ENCODE assay signal across 9 cellular contexts in the genomic region with DNA sequence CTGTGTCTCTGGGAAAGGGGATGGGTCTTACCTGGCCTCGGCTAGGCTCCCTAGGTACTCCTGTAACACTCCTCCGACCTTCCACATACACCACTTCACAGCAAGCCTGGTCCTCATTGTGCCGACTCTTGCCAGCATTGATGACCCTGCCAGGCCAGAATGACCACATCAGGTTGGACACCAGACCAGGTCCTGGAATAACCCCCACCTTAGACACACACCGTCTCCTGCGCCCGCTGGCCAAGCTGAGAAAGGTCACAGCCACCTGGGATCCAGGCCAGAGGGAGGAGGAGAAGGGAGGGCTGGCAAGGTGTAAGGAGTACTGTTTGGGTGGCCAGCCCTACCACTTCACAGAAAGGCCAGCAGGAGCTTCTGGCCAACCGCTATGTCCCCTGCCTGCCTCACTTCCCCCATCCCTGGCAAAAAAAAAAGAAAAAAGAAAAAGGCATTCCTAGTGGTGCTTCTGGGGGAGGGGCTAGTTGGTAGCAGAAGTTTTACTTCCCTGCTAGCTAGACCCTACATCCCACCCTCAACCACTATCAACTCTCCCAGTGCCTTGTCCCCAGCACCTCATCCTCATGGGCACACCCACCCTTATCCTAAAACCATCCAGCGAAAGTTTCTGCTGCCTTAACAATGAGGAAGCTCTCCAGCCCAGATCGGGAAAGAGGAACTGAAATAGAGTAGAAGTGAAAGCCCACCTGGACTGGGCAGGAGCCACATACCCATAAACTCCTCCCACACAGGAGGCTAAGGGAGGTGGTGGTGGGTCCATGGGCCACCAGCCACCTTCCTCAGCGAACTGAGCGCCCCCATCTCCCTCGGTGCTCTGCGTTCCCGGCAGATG. TPM values are rescaled to one million over a fixed set of nuclear protein-coding genes. Genes with fewer than 3 reads are reported as not detected.
DNase-seq lines count a peak whose midpoint lies in the region; ATAC-seq and TF ChIP-seq lines count a peak whose summit lies in the region.
"Had no signal": no experiment of that assay in that cellular context is flagged by ENCODE, and none has a peak within 500 bp of the region (broad histone marks: within the 10 kb centered on the region; RNA-seq: fewer than 3 reads in every experiment).

No MANE protein-coding gene starts in this region.

- peak overlapping the region; percentile 86 to 90 (median 87) for H3K4me3 Mint-ChIP-seq in brain

- peak overlapping the region; percentile 77 for H3K4me2 ChIP-seq in Karpas-422 (ENCODE audit: low read depth, low read length, poor library complexity, severe bottlenecking)

- H2AFZ ChIP-seq in Karpas-422 (ENCODE audit: low read length), result no peak overlapping the region

- H3K9ac ChIP-seq in Karpas-422 (ENCODE audit: low read length) (no peak overlapping the region), muscle layer of colon (ENCODE audit: low read length) (no peak overlapping the region)

- H3K4me1 ChIP-seq in Karpas-422 (ENCODE audit: low read length), result peaks cover 24% of the 10 kb centered on the region
- peaks cover 8% of the 10 kb centered on the region for H3K4me1 ChIP-seq in muscle layer of colon (ENCODE audit: insufficient read depth, low read length)

- no peaks in the 10 kb centered on the region for H3K36me3 Mint-ChIP-seq in brain

- peak overlapping the region; percentile 68 for H3K4me3 ChIP-seq in Karpas-422 (ENCODE audit: low read length)
- peak overlapping the region; percentile 79 to 83 for H3K4me3 ChIP-seq in muscle layer of colon (ENCODE audit: low read depth in 1 of 2, low read length in 2 of 2)

- no peaks in the 10 kb centered on the region for H3K9me3 Mint-ChIP-seq in brain

- TF ChIP-seq CTCF in brain (conservative IDR thresholded peaks at IDR 0.05), result no peak
- TF ChIP-seq CTCF in GM10266 (IDR thresholded peaks at IDR 0.05; ENCODE audit: control insufficient read depth, insufficient read depth, low read depth, missing control alignments), result no peak

- H3K27ac ChIP-seq in Karpas-422 (ENCODE audit: low read length), result no peak overlapping the region
- H3K27ac ChIP-seq in muscle layer of colon (ENCODE audit: low read depth, low read length), result no peak overlapping the region
- H3K27ac ChIP-seq: 22Rv1 had no signal

- CTCF ChIA-PET in HEK293T (lab: Yijun Ruan, JAX), result interaction anchor here (0.6 to 0.7 kb wide), 2 partner anchors 40 to 488 kb away, joined by 3 read pairs; no protein-coding TSS in a partner anchor

- DNase-seq in DMS 273 (lab: John Stamatoyannopoulos, UW; ENCODE audit: unreplicated experiment) (peak; percentile 43), DMS 273 treated with DMSO at 0.1 percent for 48 hours (lab: John Stamatoyannopoulos, UW) (no peak), Karpas-422 (peak; percentile 66), GM10266 (ENCODE audit: extremely low spot score) (no peak), HEK293T (ENCODE audit: extremely low spot score) (no peak)

- POLR2A ChIA-PET in HEK293T (lab: Yijun Ruan, JAX), result no interaction called here

- ATAC-seq in HG02571 (IDR thresholded peaks at IDR 0.05; ENCODE audit: unreplicated experiment), result no peak

- H3K79me2 ChIP-seq in Karpas-422 (ENCODE audit: low read length), result no peaks in the 10 kb centered on the region

- H4K20me1 ChIP-seq in Karpas-422 (ENCODE audit: insufficient read depth, low read depth, low read length), result peaks cover 3% of the 10 kb centered on the region

- peak overlapping the region in 1 of 5 experiments; percentile 29 for H3K27ac Mint-ChIP-seq in brain

- H3K9me2 ChIP-seq in Karpas-422 (replicated peaks; ENCODE audit: insufficient read depth, low read length), result no peaks in the 10 kb centered on the region

- H3K27me3 ChIP-seq in Karpas-422 (ENCODE audit: low read length), result no peaks in the 10 kb centered on the region
- H3K27me3 ChIP-seq in muscle layer of colon (ENCODE audit: control insufficient read depth in 1 of 2, insufficient read depth in 2 of 2, low read length in 2 of 2), result no peaks in the 10 kb centered on the region

- H3K4me1 Mint-ChIP-seq in brain, result peaks cover 21% of the 10 kb centered on the region

- H3K9me3 ChIP-seq in Karpas-422 (ENCODE audit: low read length) (no peaks in the 10 kb centered on the region), muscle layer of colon (ENCODE audit: low read length) (no peaks in the 10 kb centered on the region)

- peaks cover 72% of the 10 kb centered on the region for H3K27me3 Mint-ChIP-seq in brain

- H3K36me3 ChIP-seq in Karpas-422 (ENCODE audit: insufficient read depth, low read length), result no peaks in the 10 kb centered on the region
- no peaks in the 10 kb centered on the region for H3K36me3 ChIP-seq in muscle layer of colon (ENCODE audit: insufficient read depth, low read length)

TF ChIP-seq in HEK293T, 16 proteins besides CTCF, POLR2A, EP300 and RAD21:
- no peak for TF ChIP-seq CTBP1 (IDR thresholded peaks at IDR 0.05; ENCODE audit: borderline replicate concordance)
- TF ChIP-seq L3MBTL2 (conservative IDR thresholded peaks at IDR 0.05), result no peak
- no peak for TF ChIP-seq FOXK2 (IDR thresholded peaks at IDR 0.05)
- no peak for TF ChIP-seq FOXM1 (IDR thresholded peaks at IDR 0.05; ENCODE audit: borderline replicate concordance)
- no peak for TF ChIP-seq BHLHE40 (IDR thresholded peaks at IDR 0.05; ENCODE audit: borderline replicate concordance)
- no peak for TF ChIP-seq TARDBP (IDR thresholded peaks at IDR 0.05)
- no peak for TF ChIP-seq LEF1 (IDR thresholded peaks at IDR 0.05; ENCODE audit: borderline replicate concordance)
- no peak for TF ChIP-seq ZNF384 (IDR thresholded peaks at IDR 0.05)
- TF ChIP-seq NFRKB (IDR thresholded peaks at IDR 0.05), result no peak
- no peak for TF ChIP-seq FOXA1 (IDR thresholded peaks at IDR 0.05)
- no peak for TF ChIP-seq ELF4 (IDR thresholded peaks at IDR 0.05)
- TF ChIP-seq ARNT (IDR thresholded peaks at IDR 0.05), result no peak
- TF ChIP-seq PKNOX1 (IDR thresholded peaks at IDR 0.05), result no peak
- no peak for TF ChIP-seq SP1 (IDR thresholded peaks at IDR 0.05)
- TF ChIP-seq SUZ12 (IDR thresholded peaks at IDR 0.05), result no peak
- no peak for TF ChIP-seq HDGF (IDR thresholded peaks at IDR 0.05; ENCODE audit: borderline replicate concordance)

RNA-seq across cellular contexts. Expression of gene PPM1J, which starts 1.4 kb away (rescaled TPM):
- total RNA-seq in Karpas-422 (2014; rRNA removed; shearing (Covaris generic); ENCODE audit: low replicate concordance), result not detected in 2 replicates
- polyA plus RNA-seq in brain (ENCODE audit: insufficient read depth, low read depth, low replicate concordance), result 1.6 TPM

RNA-seq across cellular contexts. Expression of gene RHOC, which starts 6.8 kb away (rescaled TPM):
- 16.5 and 38.6 TPM in 2 replicates for total RNA-seq in Karpas-422 (2014; rRNA removed; shearing (Covaris generic); ENCODE audit: low replicate concordance)
- polyA plus RNA-seq in brain (ENCODE audit: insufficient read depth, low read depth, low replicate concordance), result 132 TPM

RNA-seq across cellular contexts. Expression of gene MOV10, which starts 39.2 kb away (rescaled TPM):
- 7.7 and 13.8 TPM in 2 replicates for total RNA-seq in Karpas-422 (2014; rRNA removed; shearing (Covaris generic); ENCODE audit: low replicate concordance)
- 25.7 TPM for polyA plus RNA-seq in brain (ENCODE audit: insufficient read depth, low read depth, low replicate concordance)

Comparison
In these comparisons a context has a peak if more than half of its experiments do, and no peak if none do; other contexts are left out.
1. DNase-seq: peak in DMS 273 (single experiment) and Karpas-422 (single experiment); none in DMS 273 treated with DMSO at 0.1 percent for 48 hours (single experiment), GM10266 (single experiment) and HEK293T (single experiment).